12 cellular contexts compared by ENCODE assay signal in genomic region chr9:137749511-137749910, GRCh38.
"Had no signal": no experiment of that assay in that cellular context is flagged by ENCODE, and none has a peak within 500 bp of the region (broad histone marks: within the 10 kb centered on the region; RNA-seq: fewer than 3 reads in every experiment).

No MANE protein-coding gene starts in this region.

- H3K9me3 Mint-ChIP-seq: activated naive CD4-positive, alpha-beta T cell treated with anti-CD3 and anti-CD28 coated beads for 36 hours; WTC11 had no signal

- H3K27ac Mint-ChIP-seq: activated naive CD4-positive, alpha-beta T cell treated with anti-CD3 and anti-CD28 coated beads for 36 hours; WTC11 had no signal

- H3K27me3 ChIP-seq: ascending aorta, esophagus muscularis mucosa, left lung, right lobe of liver, tibial artery had no signal

- H3K4me3 Mint-ChIP-seq: activated naive CD4-positive, alpha-beta T cell treated with anti-CD3 and anti-CD28 coated beads for 36 hours; WTC11 had no signal

- ATAC-seq: left lung, right lobe of liver, WTC11 had no signal

- H3K9me3 ChIP-seq: ascending aorta, esophagus muscularis mucosa, left lung, right lobe of liver, tibial artery had no signal

- DNase-seq: activated CD4-positive, alpha-beta T cell treated with anti-CD3 and anti-CD28 coated beads for 48 hours; activated CD8-positive, alpha-beta memory T cell treated with anti-CD3 and anti-CD28 coated beads for 24 hours; activated naive CD4-positive, alpha-beta T cell treated with anti-CD3 and anti-CD28 coated beads for 36 hours; hippocampal formation; left lung; mesenchymal stem cell; right lobe of liver; SW 1271; tibial artery had no signal

- H3K4me3 ChIP-seq: ascending aorta, esophagus muscularis mucosa, left lung, right lobe of liver, tibial artery had no signal

- H3K27ac ChIP-seq: ascending aorta, esophagus muscularis mucosa, left lung, right lobe of liver, tibial artery had no signal

- H3K4me1 ChIP-seq: ascending aorta had no signal
